ENCODE assay signal across 8 cellular contexts in the genomic region with DNA sequence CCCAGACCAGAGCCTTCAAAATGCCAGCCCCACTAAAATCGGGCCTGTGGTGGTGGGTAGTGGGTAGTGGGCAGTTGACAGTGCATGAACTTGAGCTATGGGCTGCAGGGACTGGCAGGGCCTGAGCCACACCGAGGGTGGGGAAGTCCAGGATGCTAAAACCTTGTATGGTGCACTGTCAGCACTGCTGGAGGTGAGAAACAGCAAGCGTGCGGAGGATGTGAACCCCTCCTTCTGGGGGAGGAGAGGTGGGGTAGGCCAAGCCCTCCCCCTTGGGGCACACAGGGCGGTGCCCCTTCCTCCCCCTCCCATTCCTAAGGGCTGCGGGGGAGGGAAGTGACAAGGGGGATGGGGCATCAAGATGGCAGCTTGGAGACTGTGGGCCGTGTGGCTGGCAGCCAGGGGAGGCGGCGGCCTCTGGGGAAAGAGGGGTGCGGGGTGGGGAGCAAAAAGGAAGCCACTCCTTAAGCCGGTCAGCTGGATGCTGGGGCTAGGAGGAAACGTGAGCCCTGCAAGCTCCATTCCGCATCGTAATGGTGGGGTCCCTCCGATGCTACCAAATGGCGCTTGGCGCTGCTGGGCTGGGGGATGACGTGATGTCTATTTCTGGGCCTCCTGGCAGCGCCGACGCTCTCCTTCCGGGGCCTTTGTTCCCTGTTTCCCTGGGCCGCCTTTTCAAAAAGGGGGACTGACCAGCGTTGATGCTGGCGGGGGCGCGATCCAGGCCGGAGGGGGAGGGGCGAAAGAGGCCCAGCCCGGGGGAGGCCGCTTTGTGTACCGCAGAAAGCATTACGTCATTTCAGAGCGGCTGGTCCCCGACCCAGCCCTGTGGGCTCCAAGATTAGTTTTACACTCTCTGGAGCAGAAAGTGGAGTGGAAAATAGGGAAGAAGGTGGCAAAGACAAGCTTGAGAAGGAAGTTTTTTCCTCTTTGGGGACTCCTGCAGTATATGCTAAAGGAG. TPM values are rescaled to one million over a fixed set of nuclear protein-coding genes. Genes with fewer than 3 reads are reported as not detected.
DNase-seq lines count a peak whose midpoint lies in the region; ATAC-seq, FAIRE-seq and TF ChIP-seq lines count a peak whose summit lies in the region.

No MANE protein-coding gene starts in this region.

- H3K4ac ChIP-seq in trophoblast cell (ENCODE audit: low read depth, low read length) = no peak overlapping the region

- peaks cover 3% of the 10 kb centered on the region for H3K36me3 Mint-ChIP-seq in osteocyte (ENCODE audit: unreplicated experiment)

- no peak overlapping the region for H3K4me3 Mint-ChIP-seq in osteocyte (ENCODE audit: unreplicated experiment)

- TF ChIP-seq POLR2A in GM12891 (IDR thresholded peaks at IDR 0.05; ENCODE audit: low read depth, low read length) (peak; percentile 67), vagina (IDR thresholded peaks at IDR 0.05) (no peak)

- peaks cover 4% of the 10 kb centered on the region for H3K27me3 Mint-ChIP-seq in osteocyte (ENCODE audit: unreplicated experiment)

- ATAC-seq in heart right ventricle = peak; percentile 61 to 85 (median 75)

- no peak overlapping the region for H2BK120ac ChIP-seq in trophoblast cell (ENCODE audit: insufficient read depth, low read length, poor library complexity)

- peaks cover 4% of the 10 kb centered on the region for H3K79me1 ChIP-seq in trophoblast cell (ENCODE audit: low read length)

- H3K23ac ChIP-seq in trophoblast cell (ENCODE audit: low read length) = no peak overlapping the region

- H2AK5ac ChIP-seq in trophoblast cell (ENCODE audit: low read length) = no peak overlapping the region

- no peaks in the 10 kb centered on the region for H3K36me3 ChIP-seq in adipocyte (ENCODE audit: control insufficient read depth, insufficient read depth, low read length, severe bottlenecking)
- H3K36me3 ChIP-seq in heart right ventricle = peaks cover 0 to 8% (median 2%) of the 10 kb centered on the region in 9 donors
- H3K36me3 ChIP-seq in trophoblast cell (ENCODE audit: control insufficient read depth in 1 of 2, insufficient read depth in 2 of 2, low read length in 2 of 2) = no peaks in the 10 kb centered on the region
- H3K36me3 ChIP-seq in vagina = no peaks in the 10 kb centered on the region

- no peaks in the 10 kb centered on the region for H3K9me3 Mint-ChIP-seq in osteocyte (ENCODE audit: unreplicated experiment)

- peaks cover 5% of the 10 kb centered on the region for H3K79me2 ChIP-seq in trophoblast cell (ENCODE audit: control insufficient read depth, insufficient read depth, low read length, poor library complexity)

- H3K18ac ChIP-seq in trophoblast cell (ENCODE audit: low read length) = no peak overlapping the region

- H2AFZ ChIP-seq in trophoblast cell (ENCODE audit: insufficient read depth, low read length, poor library complexity) = peak overlapping the region; percentile 59

- no peak overlapping the region for H3K27ac Mint-ChIP-seq in osteocyte (ENCODE audit: unreplicated experiment)

- H3K4me2 ChIP-seq in trophoblast cell (ENCODE audit: low read length) = peak overlapping the region; percentile 36

- peak overlapping the region; percentile 23 for H4K8ac ChIP-seq in trophoblast cell (ENCODE audit: low read depth, low read length)

- peak overlapping the region; percentile 80 for H3K9ac ChIP-seq in adipocyte (ENCODE audit: low read length)
- no peak overlapping the region for H3K9ac ChIP-seq in trophoblast cell (ENCODE audit: low read length)

- H3K9me3 ChIP-seq in adipocyte (ENCODE audit: control insufficient read depth, low read length) (no peaks in the 10 kb centered on the region), heart right ventricle (no peaks in the 10 kb centered on the region), trophoblast cell (ENCODE audit: insufficient read depth, low read depth, low read length) (no peaks in the 10 kb centered on the region), vagina (no peaks in the 10 kb centered on the region)

- no peak overlapping the region for H3K14ac ChIP-seq in trophoblast cell (ENCODE audit: low read length)

- H2BK12ac ChIP-seq in trophoblast cell (ENCODE audit: low read length) = no peak overlapping the region

- peaks cover 19% of the 10 kb centered on the region for H3K4me1 ChIP-seq in adipocyte (ENCODE audit: control insufficient read depth, insufficient read depth, low read length)
- peaks cover 0 to 50% (median 47%) of the 10 kb centered on the region in 9 donors for H3K4me1 ChIP-seq in heart right ventricle
- H3K4me1 ChIP-seq in trophoblast cell (ENCODE audit: control insufficient read depth in 1 of 2, insufficient read depth in 2 of 2, low read length in 2 of 2) = peaks cover 0 to 4% of the 10 kb centered on the region in 2 experiments
- peaks cover 38% of the 10 kb centered on the region for H3K4me1 ChIP-seq in vagina

- H2BK5ac ChIP-seq in trophoblast cell (ENCODE audit: low read depth, low read length, poor library complexity) = no peak overlapping the region

- H4K91ac ChIP-seq in trophoblast cell (ENCODE audit: low read depth, low read length) = no peak overlapping the region

- no peaks in the 10 kb centered on the region for H3K27me3 ChIP-seq in adipocyte (replicated peaks; ENCODE audit: control insufficient read depth, insufficient read depth, low read length)
- no peaks in the 10 kb centered on the region for H3K27me3 ChIP-seq in heart right ventricle
- H3K27me3 ChIP-seq in trophoblast cell (ENCODE audit: insufficient read depth, low read length) = no peaks in the 10 kb centered on the region
- no peaks in the 10 kb centered on the region for H3K27me3 ChIP-seq in vagina

- intact Hi-C loops in heart right ventricle (cut with DNase I) = loop anchor here in 5 of 10 donors (2.0 to 5.0 kb wide), 3 partner anchors 37 to 52 kb away; a partner anchor contains a TSS
- intact Hi-C loops in vagina (cut with DNase I) = no loop called here

- WGBS in heart right ventricle, 2 donors = 2% methylated on average over 33 to 35 of the region's 35 CpGs
- no CpG with 5 or more reads among the region's 35 CpGs for WGBS in trophoblast cell (ENCODE audit: extremely low coverage, insufficient coverage, insufficient read length)

- TF ChIP-seq CTCF in heart right ventricle (IDR thresholded peaks at IDR 0.05) = no peak
- no peak for TF ChIP-seq CTCF in vagina (IDR thresholded peaks at IDR 0.05)
- no peak for TF ChIP-seq CTCF in osteocyte (IDR thresholded peaks at IDR 0.05)

- peak overlapping the region; percentile 87 for H3K4me3 ChIP-seq in adipocyte (ENCODE audit: low read length)
- peak overlapping the region; percentile 11 to 59 (median 52) for H3K4me3 ChIP-seq in heart right ventricle
- no peak overlapping the region for H3K4me3 ChIP-seq in trophoblast cell (ENCODE audit: low read depth, low read length)
- peak overlapping the region; percentile 47 to 49 for H3K4me3 ChIP-seq in vagina

- H3K27ac ChIP-seq in heart right ventricle = peak overlapping the region; percentile 81 to 96 (median 94)
- H3K27ac ChIP-seq in trophoblast cell (ENCODE audit: low read depth, low read length) = no peak overlapping the region
- peak overlapping the region; percentile 95 for H3K27ac ChIP-seq in vagina

- in situ Hi-C loops in SK-MEL-5 (cut with HindIII; ENCODE audit: low pct_unique_long_range_greater_than_20kb, low sequenced_read_pairs) = no loop called here

- peaks cover 29% of the 10 kb centered on the region for H3K4me1 Mint-ChIP-seq in osteocyte (ENCODE audit: unreplicated experiment)

- FAIRE-seq in GM12891 (lab: Jason Lieb, UNC) = peak; percentile 69

- DNase-seq in GM12891 (ENCODE audit: insufficient read length, low spot score) = peak; percentile 46
- peak; percentile 68 for DNase-seq in LHCN-M2 (ENCODE audit: low read depth)
- peak; percentile 15 for DNase-seq in SK-MEL-5 (ENCODE audit: low read depth, low spot score)
- DNase-seq in adipocyte (ENCODE audit: low read depth) = peak; percentile 93
- peak; percentile 87 to 94 for DNase-seq in heart right ventricle
- peak; percentile 13 to 26 for DNase-seq in trophoblast cell
- DNase-seq in vagina (ENCODE audit: extremely low spot score in 2 of 2) = peak in 1 of 2 donors; percentile 89
- no peak for DNase-seq in osteocyte (ENCODE audit: extremely low spot score, unreplicated experiment)

- H4K12ac ChIP-seq in trophoblast cell (ENCODE audit: low read depth, low read length) = peak overlapping the region; percentile 2

TF ChIP-seq in GM12891, 5 proteins besides CTCF, POLR2A, EP300 and RAD21 (continues in another document):
- 0 out of 2 replicates have a peak, but pooled peaks have one; percentile 28 for TF ChIP-seq TAF1 (IDR thresholded peaks at IDR 0.05; ENCODE audit: low read depth, low read length)
- TF ChIP-seq PAX5 (IDR thresholded peaks at IDR 0.05; ENCODE audit: insufficient read depth, low read length, severe bottlenecking) = no peak
- peak; percentile 64; the same call in 1 of the 2 replicates for TF ChIP-seq POLR2AphosphoS5 (IDR thresholded peaks at IDR 0.05; ENCODE audit: low read depth, low read length)

RNA-seq across cellular contexts. Expression of a gene that starts 0.8 kb away (rescaled TPM):
- polyA plus RNA-seq in GM12891 (2012; ENCODE audit: low read depth, missing spikeins) = 10.3 TPM
- total RNA-seq in LHCN-M2 (2014; rRNA removed) = 14.5 and 17.4 TPM in 2 replicates
- polyA plus RNA-seq in LHCN-M2 (2012) = 11.1 TPM
- total RNA-seq in SK-MEL-5 (2014; rRNA removed; shearing (Covaris generic)) = 1.9 and 2.2 TPM in 2 replicates
- 1.3 and 1.5 TPM in 2 replicates for polyA plus RNA-seq in SK-MEL-5 (2015; cell fraction: cytosol; rRNA removed)
- 0.90 TPM in 1 of 2 replicates, not detected in the other for polyA plus RNA-seq in SK-MEL-5 (2015; cell fraction: nucleus; rRNA removed)
- total RNA-seq in heart right ventricle = 10 to 100 TPM in 9 of 10 donors, 1 to 10 TPM in 1; 9.2 to 19.4 (median 12.8) TPM
- polyA plus RNA-seq in heart right ventricle = 1 to 10 TPM; 1.8 to 9.5 TPM
- 0.31 and 0.36 TPM in 2 replicates for polyA plus RNA-seq in trophoblast cell (2013)
- 20.9 TPM for total RNA-seq in vagina
- 5.3 TPM in 2 replicates for total RNA-seq in osteocyte

RNA-seq across cellular contexts. Expression of a gene that starts 3.1 kb away (rescaled TPM):
- 17.1 TPM for polyA plus RNA-seq in GM12891 (2012; ENCODE audit: low read depth, missing spikeins)
- total RNA-seq in LHCN-M2 (2014; rRNA removed) (20.5 and 21.1 TPM in 2 replicates), heart right ventricle (10 to 100 TPM; 21.6 to 30.7 (median 28.1) TPM), vagina (50.3 TPM), osteocyte (56.3 and 57.0 TPM in 2 replicates)
- polyA plus RNA-seq in LHCN-M2 (2012) = 9.0 TPM
- 15.9 and 16.7 TPM in 2 replicates for total RNA-seq in SK-MEL-5 (2014; rRNA removed; shearing (Covaris generic))
- 9.9 and 14.8 TPM in 2 replicates for polyA plus RNA-seq in SK-MEL-5 (2015; cell fraction: cytosol; rRNA removed)
- 48.1 and 57.8 TPM in 2 replicates for polyA plus RNA-seq in SK-MEL-5 (2015; cell fraction: nucleus; rRNA removed)
- polyA plus RNA-seq in heart right ventricle = 10 to 100 TPM in 1 of 2 donors, 1 to 10 TPM in 1; 8.8 to 25.5 TPM
- 19.0 and 19.1 TPM in 2 replicates for polyA plus RNA-seq in trophoblast cell (2013)

RNA-seq across cellular contexts. Expression of a gene that starts 51.0 kb away (rescaled TPM):
- polyA plus RNA-seq in GM12891 (2012; ENCODE audit: low read depth, missing spikeins) = 19.1 TPM
- 23.1 and 32.9 TPM in 2 replicates for total RNA-seq in LHCN-M2 (2014; rRNA removed)
- 30.2 TPM for polyA plus RNA-seq in LHCN-M2 (2012)
- total RNA-seq in SK-MEL-5 (2014; rRNA removed; shearing (Covaris generic)) = 18.2 and 21.6 TPM in 2 replicates
- 10.0 and 12.8 TPM in 2 replicates for polyA plus RNA-seq in SK-MEL-5 (2015; cell fraction: cytosol; rRNA removed)
- 19.9 and 46.4 TPM in 2 replicates for polyA plus RNA-seq in SK-MEL-5 (2015; cell fraction: nucleus; rRNA removed)
- total RNA-seq in heart right ventricle = 10 to 100 TPM; 12.8 to 32.3 (median 21.9) TPM
- 10 to 100 TPM; 11.5 to 17.0 TPM for polyA plus RNA-seq in heart right ventricle
- polyA plus RNA-seq in trophoblast cell (2013) = 47.7 and 49.1 TPM in 2 replicates
- 38.3 TPM for total RNA-seq in vagina
- total RNA-seq in osteocyte = 43.1 and 45.6 TPM in 2 replicates
